In the genomic region with DNA sequence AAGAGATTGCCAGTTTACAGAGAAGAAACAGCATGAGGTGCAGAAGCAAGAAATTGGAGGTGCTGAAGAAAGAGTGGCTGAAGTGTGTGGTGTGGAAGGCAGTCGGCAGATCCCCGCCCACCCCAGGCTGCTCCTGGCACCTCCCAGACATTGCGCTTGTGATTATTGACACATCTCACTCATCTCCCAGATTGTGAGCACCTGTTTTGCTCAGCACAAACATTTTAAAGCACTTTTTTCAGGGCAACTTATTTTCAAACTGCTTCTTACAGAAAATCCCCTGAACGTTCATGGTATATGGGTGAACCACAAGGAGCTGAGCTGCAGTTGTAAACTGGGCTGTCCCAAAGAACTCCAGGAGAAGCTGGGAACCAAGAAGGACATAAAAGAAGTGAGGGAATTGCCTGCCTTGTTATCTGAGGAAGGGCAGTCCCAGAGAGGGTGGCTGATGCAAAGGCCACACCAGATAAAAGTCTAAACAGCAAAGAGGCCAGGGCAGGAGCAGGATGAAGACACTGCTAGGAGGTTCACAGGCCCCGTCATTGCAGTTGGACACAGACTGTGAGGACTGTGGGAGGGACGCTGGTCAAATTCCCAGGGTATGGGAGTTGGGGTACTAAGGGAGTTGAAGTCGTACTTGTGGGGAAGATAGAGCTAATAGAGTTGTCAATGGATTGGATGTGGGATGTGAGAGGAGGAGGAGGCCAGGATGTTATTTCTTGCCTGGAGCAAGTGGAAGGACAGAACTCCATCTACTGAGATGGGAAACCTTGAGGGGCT, we compare ENCODE assay signal across 21 cellular contexts.
A peak's percentile ranks its signal among the peaks of the same experiment; 100 is the strongest.
DNase-seq lines count a peak whose midpoint lies in the region; ATAC-seq and TF ChIP-seq lines count a peak whose summit lies in the region.
"Had no signal": no experiment of that assay in that cellular context is flagged by ENCODE, and none has a peak within 500 bp of the region (broad histone marks: within the 10 kb centered on the region; RNA-seq: fewer than 3 reads in every experiment).

No MANE protein-coding gene starts in this region.

- DNase-seq in activated CD8-positive, alpha-beta T cell treated with anti-CD3 and anti-CD28 coated beads, Interleukin-2, amount 10 ng/mL, durations not matched to agents 7 days and 5 days = no peak
- DNase-seq in activated CD8-positive, alpha-beta T cell treated with anti-CD3 and anti-CD28 coated beads for 36 hours = no peak
- DNase-seq in CD8-positive, alpha-beta memory T cell = no peak
- DNase-seq in endodermal cell = no peak
- DNase-seq in spleen = no peak
- no peak for DNase-seq in NCI-H345 treated with DMSO at 0.1 percent for 48 hours (lab: John Stamatoyannopoulos, UW; ENCODE audit: unreplicated experiment)
- DNase-seq in glomerular visceral epithelial cell (ENCODE audit: extremely low spot score) = no peak
- DNase-seq: activated CD4-positive, CD25-positive, alpha-beta regulatory T cell treated with anti-CD3 and anti-CD28 coated beads, Interleukin-2, amount 50 U/mL, for 72 hours; esophagus squamous epithelium; HFFc6; kidney; lower lobe of right lung; NCI-H1092; NCI-H1930; nucleus accumbens; stimulated activated CD4-positive, alpha-beta T cell treated with anti-CD3 and anti-CD28 coated beads, Interleukin-2, amount 100 ng/mL, for 48 hours; stimulated activated naive CD4-positive, alpha-beta T cell treated with Interleukin-2 at 50 U/mL for 16 hours; transverse colon had no signal

- POLR2A ChIA-PET in activated CD8-positive, alpha-beta T cell treated with anti-CD3 and anti-CD28 coated beads, Interleukin-2, amount 10 ng/mL, durations not matched to agents 7 days and 5 days (lab: Charles Lee) = no interaction called here
- POLR2A ChIA-PET in activated CD8-positive, alpha-beta T cell treated with anti-CD3 and anti-CD28 coated beads for 36 hours (lab: Charles Lee) = no interaction called here
- POLR2A ChIA-PET in CD8-positive, alpha-beta memory T cell (lab: Charles Lee) = interaction anchor here (0.6 kb wide), 2 partner anchors 9 to 261 kb away, joined by 4 read pairs; no protein-coding TSS in a partner anchor

- H3K27me3 ChIP-seq in CD8-positive, alpha-beta memory T cell (ENCODE audit: insufficient read depth, low read length, poor library complexity, severe bottlenecking) = no peaks in the 10 kb centered on the region
- H3K27me3 ChIP-seq in endodermal cell (ENCODE audit: control insufficient read depth, insufficient read depth, low read length, poor library complexity, severe bottlenecking) (no peaks in the 10 kb centered on the region), spleen (replicated peaks in 1 of 7) (no peaks in the 10 kb centered on the region)
- H3K27me3 ChIP-seq: BLaER1, esophagus squamous epithelium, transverse colon had no signal

- H3K4me1 ChIP-seq in CD8-positive, alpha-beta memory T cell (ENCODE audit: insufficient read depth, low read length) = peaks cover 97% of the 10 kb centered on the region
- H3K4me1 ChIP-seq in endodermal cell (ENCODE audit: control insufficient read depth, insufficient read depth, low read length) (peaks cover 44% of the 10 kb centered on the region), spleen (peaks cover 16 to 100% (median 67%) of the 10 kb centered on the region in 6 donors)

- H3K9ac ChIP-seq in endodermal cell (ENCODE audit: extremely low read depth, low read length, poor library complexity, severe bottlenecking) = no peak overlapping the region
- H3K9ac ChIP-seq: BLaER1 had no signal

- H3K4me3 Mint-ChIP-seq in activated CD8-positive, alpha-beta T cell treated with anti-CD3 and anti-CD28 coated beads, Interleukin-2, amount 10 ng/mL, durations not matched to agents 7 days and 5 days = no peak overlapping the region
- no peak overlapping the region for H3K4me3 Mint-ChIP-seq in activated CD8-positive, alpha-beta T cell treated with anti-CD3 and anti-CD28 coated beads for 36 hours
- peak overlapping the region in 1 of 7 donors; percentile 68 for H3K4me3 Mint-ChIP-seq in CD8-positive, alpha-beta memory T cell
- H3K4me3 Mint-ChIP-seq in endodermal cell = no peak overlapping the region
- H3K4me3 Mint-ChIP-seq: HFFc6 had no signal

- peak overlapping the region; percentile 49 for H3K27ac ChIP-seq in CD8-positive, alpha-beta memory T cell (ENCODE audit: low read depth, low read length)
- H3K27ac ChIP-seq in endodermal cell (ENCODE audit: low read depth, low read length) (no peak overlapping the region), spleen (peak overlapping the region in 7 of 8 donors; percentile 56 to 95 (median 86))
- H3K27ac ChIP-seq: BLaER1 had no signal

- TF ChIP-seq CTCF in activated CD8-positive, alpha-beta T cell treated with anti-CD3 and anti-CD28 coated beads for 36 hours (IDR thresholded peaks at IDR 0.05) = no peak
- TF ChIP-seq CTCF in endodermal cell (conservative IDR thresholded peaks at IDR 0.05) = no peak
- TF ChIP-seq CTCF in spleen (IDR thresholded peaks at IDR 0.05 in 8 of 11, conservative IDR thresholded peaks at IDR 0.05 in 3 of 11) = no peak

- TF ChIP-seq POLR2A in spleen (IDR thresholded peaks at IDR 0.05) = no peak

- peaks cover 66% of the 10 kb centered on the region for H3K36me3 Mint-ChIP-seq in activated CD8-positive, alpha-beta T cell treated with anti-CD3 and anti-CD28 coated beads, Interleukin-2, amount 10 ng/mL, durations not matched to agents 7 days and 5 days (ENCODE audit: low read depth)
- peaks cover 10% of the 10 kb centered on the region for H3K36me3 Mint-ChIP-seq in activated CD8-positive, alpha-beta T cell treated with anti-CD3 and anti-CD28 coated beads for 36 hours (ENCODE audit: low read depth)
- peaks cover 0 to 43% (median 4%) of the 10 kb centered on the region in 3 donors for H3K36me3 Mint-ChIP-seq in CD8-positive, alpha-beta memory T cell
- H3K36me3 Mint-ChIP-seq in endodermal cell (ENCODE audit: low read depth) = peaks cover 7% of the 10 kb centered on the region

- 90 to 93% methylated on average over 4 to 7 of the region's 7 CpGs for WGBS in endodermal cell (ENCODE audit: insufficient coverage in 1 of 2, insufficient read length in 1 of 2), 2 experiments
- WGBS in spleen, 5 donors = 85 to 95% (median 90%) methylated on average over 7 of the region's 7 CpGs

- H3K9me3 Mint-ChIP-seq in activated CD8-positive, alpha-beta T cell treated with anti-CD3 and anti-CD28 coated beads, Interleukin-2, amount 10 ng/mL, durations not matched to agents 7 days and 5 days (ENCODE audit: insufficient read depth) = no peaks in the 10 kb centered on the region
- H3K9me3 Mint-ChIP-seq in activated CD8-positive, alpha-beta T cell treated with anti-CD3 and anti-CD28 coated beads for 36 hours = no peaks in the 10 kb centered on the region
- no peaks in the 10 kb centered on the region for H3K9me3 Mint-ChIP-seq in CD8-positive, alpha-beta memory T cell
- H3K9me3 Mint-ChIP-seq in endodermal cell = no peaks in the 10 kb centered on the region
- H3K9me3 Mint-ChIP-seq: HFFc6 had no signal

- peaks cover 6% of the 10 kb centered on the region for H3K36me3 ChIP-seq in CD8-positive, alpha-beta memory T cell (ENCODE audit: insufficient read depth, low read length)
- H3K36me3 ChIP-seq in endodermal cell (ENCODE audit: control insufficient read depth, insufficient read depth, low read length) (peaks cover 40% of the 10 kb centered on the region), spleen (peaks cover 0 to 9% (median 0%) of the 10 kb centered on the region in 6 donors)
- H3K36me3 ChIP-seq: esophagus squamous epithelium, lower lobe of right lung, transverse colon had no signal

- H3K4me1 Mint-ChIP-seq in activated CD8-positive, alpha-beta T cell treated with anti-CD3 and anti-CD28 coated beads, Interleukin-2, amount 10 ng/mL, durations not matched to agents 7 days and 5 days (ENCODE audit: low read depth) = peaks cover 96% of the 10 kb centered on the region
- H3K4me1 Mint-ChIP-seq in activated CD8-positive, alpha-beta T cell treated with anti-CD3 and anti-CD28 coated beads for 36 hours (ENCODE audit: low read depth) = peaks cover 89% of the 10 kb centered on the region
- H3K4me1 Mint-ChIP-seq in CD8-positive, alpha-beta memory T cell = peaks cover 89 to 99% (median 98%) of the 10 kb centered on the region in 3 donors
- peaks cover 77% of the 10 kb centered on the region for H3K4me1 Mint-ChIP-seq in endodermal cell

- intact Hi-C loops in activated CD8-positive, alpha-beta T cell treated with anti-CD3 and anti-CD28 coated beads for 36 hours (cut with micrococcal nuclease) = no loop called here
- intact Hi-C loops in spleen (cut with DNase I; ENCODE audit: low total_unique reads) = loop anchor here (2.0 kb wide), 1 partner anchor 63 kb away; no protein-coding TSS in a partner anchor

- H3K9me3 ChIP-seq in CD8-positive, alpha-beta memory T cell (ENCODE audit: low read length) = no peaks in the 10 kb centered on the region
- H3K9me3 ChIP-seq in endodermal cell (ENCODE audit: control insufficient read depth, low read length) (no peaks in the 10 kb centered on the region), spleen (no peaks in the 10 kb centered on the region)
- H3K9me3 ChIP-seq: BLaER1, esophagus squamous epithelium, lower lobe of right lung, transverse colon had no signal

- H3K27ac Mint-ChIP-seq in activated CD8-positive, alpha-beta T cell treated with anti-CD3 and anti-CD28 coated beads, Interleukin-2, amount 10 ng/mL, durations not matched to agents 7 days and 5 days = peak overlapping the region; percentile 24
- H3K27ac Mint-ChIP-seq in activated CD8-positive, alpha-beta T cell treated with anti-CD3 and anti-CD28 coated beads for 36 hours = no peak overlapping the region
- peak overlapping the region; percentile 17 to 94 (median 86) for H3K27ac Mint-ChIP-seq in CD8-positive, alpha-beta memory T cell
- H3K27ac Mint-ChIP-seq in endodermal cell = peak overlapping the region; percentile 3
- H3K27ac Mint-ChIP-seq: HFFc6 had no signal

- ATAC-seq in activated CD8-positive, alpha-beta T cell treated with anti-CD3 and anti-CD28 coated beads, Interleukin-2, amount 10 ng/mL, durations not matched to agents 7 days and 5 days = no peak
- ATAC-seq in activated CD8-positive, alpha-beta T cell treated with anti-CD3 and anti-CD28 coated beads for 36 hours = no peak
- ATAC-seq in GM18502 (IDR thresholded peaks at IDR 0.05; ENCODE audit: poor library complexity, unreplicated experiment) = no peak

- no peak overlapping the region for H3K4me3 ChIP-seq in CD8-positive, alpha-beta memory T cell (ENCODE audit: low read length)
- H3K4me3 ChIP-seq in endodermal cell (ENCODE audit: low read length) (no peak overlapping the region), spleen (peak overlapping the region in 1 of 8 donors; percentile 46)
- H3K4me3 ChIP-seq: BLaER1, esophagus squamous epithelium, lower lobe of right lung, smooth muscle cell, transverse colon had no signal

- CTCF ChIA-PET in activated CD8-positive, alpha-beta T cell treated with anti-CD3 and anti-CD28 coated beads, Interleukin-2, amount 10 ng/mL, durations not matched to agents 7 days and 5 days (lab: Charles Lee) = interaction anchor here (2.9 to 3.0 kb wide), 2 partner anchors 22 to 97 kb away, joined by 12 to 15 read pairs; no protein-coding TSS in a partner anchor
- CTCF ChIA-PET in activated CD8-positive, alpha-beta T cell treated with anti-CD3 and anti-CD28 coated beads for 36 hours (lab: Charles Lee) = interaction anchor here (2.8 kb wide), 1 partner anchor 22 kb away, joined by 10 read pairs; no protein-coding TSS in a partner anchor
- CTCF ChIA-PET in CD8-positive, alpha-beta memory T cell (lab: Charles Lee) = interaction anchor here (1.9 kb wide), 1 partner anchor 97 kb away, joined by 4 read pairs; no protein-coding TSS in a partner anchor

- no peaks in the 10 kb centered on the region for H3K27me3 Mint-ChIP-seq in activated CD8-positive, alpha-beta T cell treated with anti-CD3 and anti-CD28 coated beads, Interleukin-2, amount 10 ng/mL, durations not matched to agents 7 days and 5 days (ENCODE audit: low read depth)
- no peaks in the 10 kb centered on the region for H3K27me3 Mint-ChIP-seq in activated CD8-positive, alpha-beta T cell treated with anti-CD3 and anti-CD28 coated beads for 36 hours
- no peaks in the 10 kb centered on the region for H3K27me3 Mint-ChIP-seq in CD8-positive, alpha-beta memory T cell
- H3K27me3 Mint-ChIP-seq in endodermal cell (ENCODE audit: insufficient read depth) = no peaks in the 10 kb centered on the region
